14 cellular contexts compared by ENCODE assay signal in genomic region chr7:149885191-149886017, GRCh38. TPM values are rescaled to one million over a fixed set of nuclear protein-coding genes. Genes with fewer than 3 reads are reported as not detected.
DNase-seq lines count a peak whose midpoint lies in the region; ATAC-seq and TF ChIP-seq lines count a peak whose summit lies in the region.
"Had no signal": no experiment of that assay in that cellular context is flagged by ENCODE, and none has a peak within 500 bp of the region (broad histone marks: within the 10 kb centered on the region; RNA-seq: fewer than 3 reads in every experiment).

No MANE protein-coding gene starts in this region.

- no peaks in the 10 kb centered on the region for H3K4me1 Mint-ChIP-seq in MCF 10A (ENCODE audit: insufficient read depth, unreplicated experiment)

- DNase-seq in breast epithelium (ENCODE audit: low spot score in 2 of 2) (peak; percentile 56 to 57), MCF 10A (ENCODE audit: unreplicated experiment) (no peak), body of pancreas (peak in 1 of 4 donors; percentile 38), left lobe of liver (ENCODE audit: low spot score) (peak; percentile 81), smooth muscle cell of the brain vasculature (ENCODE audit: low read depth, low spot score) (peak; percentile 70), NOMO-1 treated with DMSO at 0.1 percent for 48 hours (lab: John Stamatoyannopoulos, UW; ENCODE audit: unreplicated experiment) (no peak), activated gamma-delta T cell treated with Interleukin-2 at 50 U/mL for 16 hours (no peak), NCI-H774 (lab: John Stamatoyannopoulos, UW) (no peak)
- DNase-seq: 8988T; IMR-90; naive thymus-derived CD8-positive, alpha-beta T cell; NCI-H1694 had no signal

- no peak overlapping the region for H3K4me3 ChIP-seq in breast epithelium
- H3K4me3 ChIP-seq in body of pancreas: no peak overlapping the region
- H3K4me3 ChIP-seq: thoracic aorta had no signal

- no peaks in the 10 kb centered on the region for H3K27me3 Mint-ChIP-seq in MCF 10A (ENCODE audit: insufficient read depth, unreplicated experiment)
- H3K27me3 Mint-ChIP-seq: naive thymus-derived CD8-positive, alpha-beta T cell had no signal

- H3K27me3 ChIP-seq in breast epithelium (no peaks in the 10 kb centered on the region), body of pancreas (no peaks in the 10 kb centered on the region)

- no peaks in the 10 kb centered on the region for H3K9me3 ChIP-seq in breast epithelium
- no peaks in the 10 kb centered on the region for H3K9me3 ChIP-seq in body of pancreas
- H3K9me3 ChIP-seq: thoracic aorta had no signal

- BruUV-seq in MCF 10A (replicated peaks; lab: Mats Ljungman, UMichigan): no TSS peak

- H3K4me3 Mint-ChIP-seq in MCF 10A (ENCODE audit: unreplicated experiment): no peak overlapping the region
- H3K4me3 Mint-ChIP-seq: naive thymus-derived CD8-positive, alpha-beta T cell had no signal

- no peaks in the 10 kb centered on the region for H3K9me3 Mint-ChIP-seq in MCF 10A (ENCODE audit: unreplicated experiment)
- H3K9me3 Mint-ChIP-seq: naive thymus-derived CD8-positive, alpha-beta T cell had no signal

- TF ChIP-seq POLR2A in breast epithelium (IDR thresholded peaks at IDR 0.05) (no peak), body of pancreas (IDR thresholded peaks at IDR 0.05) (no peak)

- H3K27ac ChIP-seq in breast epithelium (peak overlapping the region; percentile 29 to 64), body of pancreas (peak overlapping the region in 3 of 4 donors; percentile 63 to 85 (median 76))
- H3K27ac ChIP-seq: thoracic aorta had no signal

- intact Hi-C loops in breast epithelium (cut with DNase I; ENCODE audit: low total_unique reads): no loop called here
- intact Hi-C loops in MCF 10A (cut with micrococcal nuclease): no loop called here
- intact Hi-C loops in body of pancreas (cut with DNase I): no loop called here

- H3K4me1 ChIP-seq in breast epithelium (peaks cover 2 to 14% of the 10 kb centered on the region in 2 donors), body of pancreas (peaks cover 67% of the 10 kb centered on the region)

- H3K36me3 Mint-ChIP-seq in MCF 10A (ENCODE audit: insufficient read depth, unreplicated experiment): no peaks in the 10 kb centered on the region

- CTCF ChIA-PET in MCF 10A (lab: Yijun Ruan, JAX): no interaction called here

- POLR2A ChIA-PET in MCF 10A (lab: Yijun Ruan, JAX): no interaction called here

- no peaks in the 10 kb centered on the region for H3K36me3 ChIP-seq in breast epithelium
- H3K36me3 ChIP-seq in body of pancreas (replicated peaks in 1 of 2; ENCODE audit: insufficient read depth in 1 of 2, low read depth in 2 of 2): no peaks in the 10 kb centered on the region
- H3K36me3 ChIP-seq: thoracic aorta had no signal

- no peak for TF ChIP-seq CTCF in breast epithelium (IDR thresholded peaks at IDR 0.05)
- TF ChIP-seq CTCF in MCF 10A (IDR thresholded peaks at IDR 0.05; ENCODE audit: unreplicated experiment): no peak
- no peak for TF ChIP-seq CTCF in body of pancreas (IDR thresholded peaks at IDR 0.05)

- no peak for ATAC-seq in body of pancreas
- peak; percentile 66 for ATAC-seq in left lobe of liver
- ATAC-seq: activated CD4-positive, CD25-positive, alpha-beta regulatory T cell treated with anti-CD3 and anti-CD28 coated beads, Interleukin-2, amount 50 U/mL, for 24 hours; naive thymus-derived CD8-positive, alpha-beta T cell had no signal

- no peak overlapping the region for H3K27ac Mint-ChIP-seq in MCF 10A (ENCODE audit: low read depth, unreplicated experiment)

- WGBS in body of pancreas, 2 donors: 53 to 79% methylated on average over 5 to 13 of the region's 13 CpGs

RNA-seq across cellular contexts. Expression of gene ATP6V0E2, which starts 11.6 kb away (rescaled TPM):
- total RNA-seq in breast epithelium (10 to 100 TPM; 18.4 to 29.2 (median 23.1) TPM), MCF 10A (2022) (8.6 and 8.9 TPM in 2 replicates), body of pancreas (10 to 100 TPM; 24.1 TPM), left lobe of liver (99.4 TPM)

RNA-seq across cellular contexts. Expression of gene ZNF862, which starts 47.2 kb away (rescaled TPM):
- total RNA-seq in breast epithelium (10 to 100 TPM; 21.4 to 27.8 (median 27.2) TPM), MCF 10A (2022) (17.4 and 22.2 TPM in 2 replicates), body of pancreas (10 to 100 TPM; 10.9 to 18.8 TPM), left lobe of liver (10.5 TPM)

Comparison
In these comparisons a context has a peak if more than half of its experiments do, and no peak if none do; other contexts are left out.
1. DNase-seq: peak in breast epithelium (2 of 2), left lobe of liver (single experiment) and smooth muscle cell of the brain vasculature (single experiment); none in MCF 10A (single experiment), NOMO-1 treated with DMSO at 0.1 percent for 48 hours (single experiment), activated gamma-delta T cell treated with Interleukin-2 at 50 U/mL for 16 hours (single experiment) and NCI-H774 (single experiment).